Comparison of ENCODE assay signal across 27 cellular contexts in genomic region chr4:7160951-7161440, GRCh38. TPM values are rescaled to one million over a fixed set of nuclear protein-coding genes. Genes with fewer than 3 reads are reported as not detected.
A peak's percentile ranks its signal among the peaks of the same experiment; 100 is the strongest.
DNase-seq lines count a peak whose midpoint lies in the region; ATAC-seq, FAIRE-seq and TF ChIP-seq lines count a peak whose summit lies in the region.
"Had no signal": no experiment of that assay in that cellular context is flagged by ENCODE, and none has a peak within 500 bp of the region (broad histone marks: within the 10 kb centered on the region; RNA-seq: fewer than 3 reads in every experiment).

No MANE protein-coding gene starts in this region.

- H3K79me2 ChIP-seq in H9 (ENCODE audit: insufficient read depth, low read length) (no peaks in the 10 kb centered on the region), K562 (ENCODE audit: control insufficient read depth, insufficient read depth, low read length) (no peaks in the 10 kb centered on the region)

- no peaks in the 10 kb centered on the region for H3K9me1 ChIP-seq in K562 (ENCODE audit: control insufficient read depth, insufficient read depth, low read length)

- H3K9ac ChIP-seq in H9 (ENCODE audit: extremely low read depth, insufficient read length, low read length) (no peak overlapping the region), K562 (ENCODE audit: insufficient read depth in 1 of 2, low read depth in 2 of 2, low read length in 2 of 2) (no peak overlapping the region)
- H3K9ac ChIP-seq: BLaER1 treated with 17β-estradiol and CSF1 and Interleukin-3, amounts not matched to agents 10 nM and 100 nM had no signal

- POLR2A ChIA-PET in K562 (lab: Yijun Ruan, JAX), result interaction anchor here (1.0 kb wide), 1 partner anchor 9 kb away, joined by 4 read pairs; no protein-coding TSS in a partner anchor

- H3K4me1 ChIP-seq in H9 (ENCODE audit: insufficient read depth, low read length), result no peaks in the 10 kb centered on the region
- H3K4me1 ChIP-seq in K562 (replicated peaks in 1 of 2; ENCODE audit: control insufficient read depth in 2 of 2, insufficient read depth in 2 of 2, low read length in 2 of 2), result peaks cover 6 to 7% of the 10 kb centered on the region in 2 experiments; a peak in 3 of 5 replicates
- H3K4me1 ChIP-seq: lower lobe of right lung, psoas muscle had no signal

- no peaks in the 10 kb centered on the region for H4K20me1 ChIP-seq in H9 (ENCODE audit: control insufficient read depth, insufficient read depth, insufficient read length)
- H4K20me1 ChIP-seq in K562 (replicated peaks; ENCODE audit: control insufficient read depth, insufficient read depth, low read length), result no peaks in the 10 kb centered on the region
- H4K20me1 ChIP-seq: BLaER1 treated with 17β-estradiol and CSF1 and Interleukin-3, amounts not matched to agents 10 nM and 100 nM had no signal

- in situ Hi-C loops in K562 (cut with MboI), result no loop called here

- DNase-seq in H9 (peak; percentile 15), K562 (ENCODE audit: extremely low read depth in 1 of 4, low spot score in 3 of 4) (no peak), mesenteric fat pad (ENCODE audit: low spot score) (peak; percentile 75), sciatic nerve (ENCODE audit: low spot score) (peak; percentile 47), SW 1271 (lab: John Stamatoyannopoulos, UW) (no peak), DMS79 (lab: John Stamatoyannopoulos, UW) (no peak)
- DNase-seq in activated CD4-positive, alpha-beta T cell treated with anti-CD3 and anti-CD28 coated beads for 4 hours, result no peak
- DNase-seq: activated CD4-positive, alpha-beta T cell treated with anti-CD3 and anti-CD28 coated beads, Interleukin-2, amount 50 U/mL, for 4 hours; activated naive CD8-positive, alpha-beta T cell treated with anti-CD3 and anti-CD28 coated beads, Interleukin-2, amount 50 U/mL, for 24 hours; cerebellar nuclear complex; effector CD8-positive, alpha-beta T cell; lower lobe of right lung; NCI-H1092; NCI-H187; NCI-H2171 treated with DMSO at 0.1 percent for 48 hours; NCI-H524 treated with DMSO at 0.1 percent for 48 hours; PC-9; SHP77; stomach had no signal

- intact Hi-C loops in K562 (cut with micrococcal nuclease) (no loop called here), sciatic nerve (cut with DNase I) (no loop called here)

- H3K4me3 Mint-ChIP-seq in H9, result no peak overlapping the region
- H3K4me3 Mint-ChIP-seq: activated naive CD8-positive, alpha-beta T cell treated with anti-CD3 and anti-CD28 coated beads, Interleukin-2, amount 50 U/mL, for 24 hours; WTC11 had no signal

- no peak overlapping the region for H3K56ac ChIP-seq in H9 (ENCODE audit: insufficient read length, low read depth, low read length)

- no peak overlapping the region for H2BK12ac ChIP-seq in H9 (ENCODE audit: insufficient read length, low read depth, low read length)

- no peak overlapping the region for H2BK20ac ChIP-seq in H9 (ENCODE audit: low read depth, low read length, poor library complexity, severe bottlenecking)

- no peak for TF ChIP-seq POLR2A in K562 (conservative IDR thresholded peaks at IDR 0.05)

- no peak overlapping the region for H2AK5ac ChIP-seq in H9 (ENCODE audit: insufficient read length, low read length)

- no peak overlapping the region for H3K4ac ChIP-seq in H9 (ENCODE audit: low read depth, low read length)

- no peaks in the 10 kb centered on the region for H3K9me3 Mint-ChIP-seq in H9
- H3K9me3 Mint-ChIP-seq: activated naive CD8-positive, alpha-beta T cell treated with anti-CD3 and anti-CD28 coated beads, Interleukin-2, amount 50 U/mL, for 24 hours; activated T-helper 2 cell treated with anti-CD3 and anti-CD28 coated beads, Interferon-gamma antibody, Interleukin-2, Interleukin-4, amounts not matched to agents 10 μg/mL and 5 μg/mL and 100 μg/mL, durations not matched to agents 14 hours and 24 hours and 36 hours; WTC11 had no signal

- no peak overlapping the region for H3K23ac ChIP-seq in H9 (ENCODE audit: insufficient read length, low read depth, low read length)

- H4K91ac ChIP-seq in H9 (ENCODE audit: insufficient read length, low read depth, low read length), result no peak overlapping the region

- H3K4me3 ChIP-seq in K562, result no peak overlapping the region
- H3K4me3 ChIP-seq: BLaER1 treated with 17β-estradiol and CSF1 and Interleukin-3, amounts not matched to agents 10 nM and 100 nM; lower lobe of right lung; PC-9; psoas muscle; stomach; tibial nerve had no signal

- WGBS in H9 (ENCODE audit: extremely low coverage, insufficient read length, low lambda C conversion rate), result no CpG with 5 or more reads among the region's 10 CpGs
- 7% methylated on average over 10 of the region's 10 CpGs for WGBS in K562 (ENCODE audit: insufficient coverage, low coverage, missing lambda C conversion rate)

- H3K27ac ChIP-seq in H9 (ENCODE audit: insufficient read length, low read depth, low read length) (no peak overlapping the region), K562 (ENCODE audit: extremely low read depth, low read depth, low read length) (no peak overlapping the region)
- H3K27ac ChIP-seq: BLaER1 treated with 17β-estradiol and CSF1 and Interleukin-3, amounts not matched to agents 10 nM and 100 nM; lower lobe of right lung; PC-9; psoas muscle; stomach had no signal

- H3K27ac Mint-ChIP-seq in H9, result no peak overlapping the region
- H3K27ac Mint-ChIP-seq: activated naive CD8-positive, alpha-beta T cell treated with anti-CD3 and anti-CD28 coated beads, Interleukin-2, amount 50 U/mL, for 24 hours; activated T-helper 2 cell treated with anti-CD3 and anti-CD28 coated beads, Interferon-gamma antibody, Interleukin-2, Interleukin-4, amounts not matched to agents 10 μg/mL and 5 μg/mL and 100 μg/mL, durations not matched to agents 14 hours and 24 hours and 36 hours; WTC11 had no signal

- no peak for TF ChIP-seq EP300 in K562 (IDR thresholded peaks at IDR 0.05; ENCODE audit: low read length)

- no peak for TF ChIP-seq RAD21 in K562 (CRISPR knock-in tag; conservative IDR thresholded peaks at IDR 0.05 in 1 of 2, IDR thresholded peaks at IDR 0.05 in 1 of 2)

- CTCF ChIA-PET in K562 (lab: Yijun Ruan, JAX; ENCODE audit: low intra/inter-chr PET ratio), result no interaction called here

- no peak overlapping the region for H3K14ac ChIP-seq in H9 (ENCODE audit: insufficient read depth, low read length)

- H3K27me3 Mint-ChIP-seq in H9 (ENCODE audit: low read depth), result peaks cover 7% of the 10 kb centered on the region

- no TSS peak for BruUV-seq in K562 (replicated peaks; lab: Mats Ljungman, UMichigan)

- H3K18ac ChIP-seq in H9 (ENCODE audit: insufficient read length, low read depth, low read length), result no peak overlapping the region

- no peak overlapping the region for H3K4me2 ChIP-seq in H9 (ENCODE audit: insufficient read depth, insufficient read length, low read length)
- no peak overlapping the region for H3K4me2 ChIP-seq in K562 (ENCODE audit: insufficient read depth, low read length)
- H3K4me2 ChIP-seq: PC-9 had no signal

- H3K79me1 ChIP-seq in H9 (ENCODE audit: insufficient read depth, low read depth, low read length, poor library complexity, severe bottlenecking), result no peaks in the 10 kb centered on the region

- no peaks in the 10 kb centered on the region for H3K9me3 ChIP-seq in H9 (ENCODE audit: control insufficient read depth, low read depth, low read length)
- H3K9me3 ChIP-seq in K562 (replicated peaks; ENCODE audit: control insufficient read depth, insufficient read depth, low read depth, low read length), result no peaks in the 10 kb centered on the region
- H3K9me3 ChIP-seq: BLaER1 treated with 17β-estradiol and CSF1 and Interleukin-3, amounts not matched to agents 10 nM and 100 nM; lower lobe of right lung; psoas muscle; stomach; tibial nerve had no signal

- H3T11ph ChIP-seq in H9 (ENCODE audit: low read length), result no peak overlapping the region

- no peak for FAIRE-seq in K562 (lab: Jason Lieb, UNC)
- FAIRE-seq: G401.6, GM19239, keratinocyte had no signal

- no peak overlapping the region for H4K5ac ChIP-seq in H9 (ENCODE audit: insufficient read length, low read depth, low read length)

- H3K4me1 Mint-ChIP-seq in H9, result peaks cover 5 to 23% of the 10 kb centered on the region in 2 experiments
- H3K4me1 Mint-ChIP-seq: activated naive CD8-positive, alpha-beta T cell treated with anti-CD3 and anti-CD28 coated beads, Interleukin-2, amount 50 U/mL, for 24 hours had no signal

- no peaks in the 10 kb centered on the region for H3K23me2 ChIP-seq in H9 (ENCODE audit: insufficient read length, low read depth, low read length, poor library complexity, severe bottlenecking)

- no peak for TF ChIP-seq CTCF in H9 (conservative IDR thresholded peaks at IDR 0.05)
- no peak for TF ChIP-seq CTCF in K562 (IDR thresholded peaks at IDR 0.05 in 2 of 3, conservative IDR thresholded peaks at IDR 0.05 in 1 of 3; ENCODE audit: insufficient read depth in 2 of 3, low read depth in 1 of 3, low read length in 3 of 3)

- no peak overlapping the region for H2BK15ac ChIP-seq in H9 (ENCODE audit: low read depth, low read length)

- H2AFZ ChIP-seq in H9 (ENCODE audit: low read length) (no peak overlapping the region), K562 (ENCODE audit: low read depth, low read length) (no peak overlapping the region)
- H2AFZ ChIP-seq: PC-9 had no signal

- peak; percentile 17; the same call in 1 of the 3 replicates for ATAC-seq in K562
- ATAC-seq in sciatic nerve, result no peak
- ATAC-seq: activated naive CD8-positive, alpha-beta T cell treated with anti-CD3 and anti-CD28 coated beads, Interleukin-2, amount 50 U/mL, for 24 hours; psoas muscle; WTC11 had no signal

- no peak overlapping the region for H4K8ac ChIP-seq in H9 (replicated peaks; ENCODE audit: insufficient read length, low read depth, low read length)

- H2BK5ac ChIP-seq in H9 (ENCODE audit: insufficient read length, low read length), result no peak overlapping the region

- no peaks in the 10 kb centered on the region for H3K36me3 Mint-ChIP-seq in H9 (ENCODE audit: insufficient read depth in 1 of 3, low read depth in 3 of 3)
- H3K36me3 Mint-ChIP-seq: WTC11 had no signal

- no peaks in the 10 kb centered on the region for H3K27me3 ChIP-seq in H9 (ENCODE audit: insufficient read depth, low read length)
- peaks cover 49 to 84% of the 10 kb centered on the region in 2 experiments; a peak in 4 of 5 replicates for H3K27me3 ChIP-seq in K562 (ENCODE audit: control insufficient read depth in 2 of 2, insufficient read depth in 2 of 2, low read length in 2 of 2)
- H3K27me3 ChIP-seq: BLaER1 treated with 17β-estradiol and CSF1 and Interleukin-3, amounts not matched to agents 10 nM and 100 nM; stomach; tibial nerve had no signal

- no peak overlapping the region for H2BK120ac ChIP-seq in H9 (ENCODE audit: low read depth, low read length, poor library complexity, severe bottlenecking)

- no peaks in the 10 kb centered on the region for H3K36me3 ChIP-seq in K562 (ENCODE audit: control insufficient read depth, insufficient read depth, low read length)
- H3K36me3 ChIP-seq: BLaER1 treated with 17β-estradiol and CSF1 and Interleukin-3, amounts not matched to agents 10 nM and 100 nM; lower lobe of right lung; stomach; tibial nerve had no signal

RNA-seq across cellular contexts. Expression of gene SORCS2, which starts 31.3 kb away (rescaled TPM):
- total RNA-seq in H9 (2021) (0.57 and 0.72 TPM in 2 replicates), K562 (2014; rRNA removed) (not detected in 2 replicates), K562 (2014; rRNA removed; fragmentation: Illumina TruSeq; extraction: Trizol) (not detected in 2 replicates), K562 (2015; rRNA removed; fragmentation: Illumina TruSeq; extraction: Trizol) (not detected in 2 replicates), K562 (2021) (0.04 TPM in 1 of 2 replicates, not detected in the other), mesenteric fat pad (1.9 TPM), sciatic nerve (52.5 TPM)
- total RNA-seq in K562 (2011; cell fraction: chromatin; rRNA removed; ENCODE audit: low replicate concordance), result not detected in 2 replicates
- total RNA-seq in K562 (2011; cell fraction: nucleolus; rRNA removed), result not detected in 2 replicates
- total RNA-seq in K562 (2011; cell fraction: nucleoplasm; rRNA removed), result not detected in 2 replicates
- polyA plus RNA-seq in K562 (2011; rRNA removed) (not detected in 2 replicates), K562 (2014; fragmentation: Illumina TruSeq; extraction: Trizol) (not detected in 2 replicates), K562 (2014; fragmentation: Nextera tagmentation; extraction: Ambion mirVana) (not detected), K562 (2014; rRNA removed) (not detected in 2 replicates)
- 0.03 TPM in 1 of 2 replicates, not detected in the other for polyA plus RNA-seq in K562 (2011; cell fraction: cytosol; rRNA removed)
- polyA plus RNA-seq in K562 (2011; cell fraction: nucleus; rRNA removed), result 0.18 TPM in 1 of 2 replicates, not detected in the other
- polyA plus RNA-seq in K562 (2012), result 0.11 TPM in 1 of 2 replicates, not detected in the other
- not detected in 2 replicates for polyA minus RNA-seq in K562 (2011; rRNA and poly(A)+ RNA removed)
- polyA minus RNA-seq in K562 (2011; cell fraction: cytosol; rRNA and poly(A)+ RNA removed), result not detected in 2 replicates
- not detected in 2 replicates for polyA minus RNA-seq in K562 (2011; cell fraction: nucleus; rRNA and poly(A)+ RNA removed)

Comparison
In these comparisons a context has a peak if more than half of its experiments do, and no peak if none do; other contexts are left out.
1. DNase-seq: peak in H9 (single experiment), mesenteric fat pad (single experiment) and sciatic nerve (single experiment); none in K562 (0 of 4), activated CD4-positive, alpha-beta T cell treated with anti-CD3 and anti-CD28 coated beads for 4 hours (0 of 2), SW 1271 (0 of 2) and DMS79 (single experiment).
2. RNA of gene SORCS2, which starts 31.3 kb away (total RNA-seq): 52.5 TPM in sciatic nerve (single experiment); 1.9 TPM in mesenteric fat pad (single experiment), 0.57 to 0.72 TPM in H9 and 0.04 TPM in K562; every median in the first group is over 10 times any median in the second.